ENCODE assay signal across 22 cellular contexts in the genomic region with DNA sequence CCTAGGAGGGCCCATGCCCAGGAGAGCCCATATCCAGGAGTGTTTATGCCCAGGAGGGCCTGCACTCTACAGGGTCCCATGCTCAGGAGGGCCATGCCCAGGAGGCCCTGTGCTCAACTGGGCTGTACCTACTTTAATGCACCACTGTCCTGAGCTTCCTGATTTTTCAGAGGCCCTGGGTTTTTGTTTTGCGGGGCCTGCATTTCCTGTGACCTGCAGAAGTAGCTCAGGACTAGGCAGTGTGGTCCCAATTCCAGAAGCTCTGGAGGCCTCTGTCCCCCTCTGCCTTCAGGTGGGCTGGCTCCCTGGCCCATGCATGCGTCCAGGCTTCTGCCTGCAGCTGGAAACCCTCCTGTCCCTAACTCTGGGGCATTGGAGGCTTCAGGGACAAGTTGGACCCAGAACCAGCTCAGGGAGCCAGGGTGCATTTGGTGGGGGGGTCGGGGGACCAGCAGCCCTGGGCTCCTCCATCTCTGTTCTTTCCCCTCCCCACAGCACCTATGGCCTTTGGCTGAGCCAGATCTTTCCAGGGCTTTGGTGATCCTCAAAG. TPM values are rescaled to one million over a fixed set of nuclear protein-coding genes. Genes with fewer than 3 reads are reported as not detected.
"Had no signal": no experiment of that assay in that cellular context is flagged by ENCODE, and none has a peak within 500 bp of the region (broad histone marks: within the 10 kb centered on the region; RNA-seq: fewer than 3 reads in every experiment).

No MANE protein-coding gene starts in this region.

- H3K36me3 ChIP-seq: neural progenitor cell, ovary, thyroid gland, uterus had no signal

- ATAC-seq: activated CD4-positive, alpha-beta T cell treated with anti-CD3 and anti-CD28 coated beads for 36 hours; left lung; sciatic nerve; stimulated activated naive B cell treated with anti-CD40 and anti-IgM and Interleukin-4, amounts not matched to agents 10 μg/mL and 1 μg/mL and 100 μg/mL, for 72 hours had no signal

- H3K27ac ChIP-seq: dorsolateral prefrontal cortex, epithelial cell of prostate, hepatocyte, left lung, neural progenitor cell, ovary, thyroid gland, uterus had no signal

- H3K4me3 ChIP-seq: dorsolateral prefrontal cortex, hepatocyte, left lung, neural progenitor cell, ovary, thyroid gland, uterus had no signal

- DNase-seq: activated CD4-positive, alpha-beta T cell treated with anti-CD3 and anti-CD28 coated beads for 36 hours; activated CD4-positive, alpha-beta T cell treated with anti-CD3 and anti-CD28 coated beads, Interleukin-2, amount 50 U/mL, for 48 hours; activated naive CD4-positive, alpha-beta T cell treated with anti-CD3 and anti-CD28 coated beads for 36 hours; central memory CD4-positive, alpha-beta T cell; endodermal cell; foreskin fibroblast; naive B cell; stimulated activated CD4-positive, alpha-beta T cell treated with anti-CD3 and anti-CD28 coated beads, Interleukin-4, amount 100 ng/mL, for 4 hours; stimulated activated naive B cell treated with anti-CD40 and anti-IgM and Interleukin-4, amounts not matched to agents 10 μg/mL and 1 μg/mL and 100 μg/mL, for 72 hours; thyroid gland had no signal

- H3K27me3 ChIP-seq: hepatocyte, left lung, ovary, thyroid gland, uterus had no signal

- H3K9me3 ChIP-seq: ovary, thyroid gland, uterus had no signal

- H3K4me1 ChIP-seq: left lung, neural progenitor cell, thyroid gland, uterus had no signal

RNA-seq across cellular contexts. Expression of a gene that starts 46.6 kb away (rescaled TPM):
- total RNA-seq: activated CD4-positive, alpha-beta T cell treated with anti-CD3 and anti-CD28 coated beads for 36 hours; activated naive CD4-positive, alpha-beta T cell treated with anti-CD3 and anti-CD28 coated beads for 36 hours; dorsolateral prefrontal cortex; endodermal cell; hepatocyte; left lung; mononuclear cell; pulmonary artery endothelial cell; sciatic nerve; subcutaneous adipose tissue; T-helper 2 cell treated with Interferon-gamma antibody and Interleukin-4, amounts not matched to agents 100 ng/mL and 5 ng/mL, for 36 hours; uterus had no signal
- polyA plus RNA-seq: ovary had no signal

RNA-seq across cellular contexts. Expression of a gene that starts 55.6 kb away (rescaled TPM):
- total RNA-seq: activated CD4-positive, alpha-beta T cell treated with anti-CD3 and anti-CD28 coated beads for 36 hours; activated naive CD4-positive, alpha-beta T cell treated with anti-CD3 and anti-CD28 coated beads for 36 hours; dorsolateral prefrontal cortex; endodermal cell; hepatocyte; left lung; mononuclear cell; ovary; pulmonary artery endothelial cell; sciatic nerve; subcutaneous adipose tissue; T-helper 2 cell treated with Interferon-gamma antibody and Interleukin-4, amounts not matched to agents 100 ng/mL and 5 ng/mL, for 36 hours; thyroid gland; uterus had no signal
- polyA plus RNA-seq: hepatocyte, ovary had no signal
